8 cellular contexts compared by ENCODE assay signal in the genomic region with DNA sequence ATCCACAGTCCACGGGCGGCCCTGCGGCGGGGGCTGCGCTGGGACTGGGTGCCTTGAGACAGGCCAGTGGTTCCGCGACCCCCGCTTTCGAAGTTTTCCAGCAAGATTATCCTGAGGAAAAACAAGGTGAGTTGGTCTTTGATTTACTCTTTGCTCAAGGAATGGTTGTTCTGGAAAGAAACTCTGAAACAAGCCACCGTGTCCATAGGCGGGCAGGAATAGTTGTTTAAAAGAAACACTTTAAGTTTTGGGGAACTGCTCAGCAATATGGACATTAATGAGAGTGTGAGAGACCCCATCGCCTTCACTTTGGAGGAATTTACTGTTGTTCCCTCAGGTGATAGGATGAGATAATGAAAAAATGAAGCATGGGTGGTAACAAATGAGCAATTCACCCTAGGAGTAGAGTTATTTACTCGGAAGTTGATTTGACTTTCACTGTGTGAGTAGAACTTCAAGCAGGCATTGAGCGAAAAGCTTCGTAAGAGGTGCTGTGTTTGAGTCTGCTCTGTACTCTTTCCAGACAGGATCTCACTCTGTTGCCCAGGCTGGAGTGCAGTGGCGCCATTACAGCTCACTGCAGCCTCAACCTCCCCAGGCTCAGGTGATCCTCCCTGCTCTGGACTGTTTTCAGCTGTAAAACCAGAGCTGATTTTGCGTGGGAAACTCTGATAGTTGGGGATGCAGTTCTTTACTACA. TPM values are rescaled to one million over a fixed set of nuclear protein-coding genes. Genes with fewer than 3 reads are reported as not detected.
DNase-seq lines count a peak whose midpoint lies in the region; ATAC-seq, FAIRE-seq and TF ChIP-seq lines count a peak whose summit lies in the region.

No MANE protein-coding gene starts in this region.

- ATAC-seq in gastrocnemius medialis (peak in 1 of 2 donors; percentile 27), GM21360 (IDR thresholded peaks at IDR 0.05; ENCODE audit: unreplicated experiment) (no peak), HG02840 (IDR thresholded peaks at IDR 0.05; ENCODE audit: low FRiP score, unreplicated experiment) (no peak)

- intact Hi-C loops in gastrocnemius medialis (cut with DNase I; ENCODE audit: low total_unique reads) = loop anchor here (2.0 kb wide), 1 partner anchor 203 kb away; no protein-coding TSS in a partner anchor

- peaks cover 14% of the 10 kb centered on the region in 2 donors for H3K4me1 ChIP-seq in gastrocnemius medialis

- H3K9me3 ChIP-seq in WERI-Rb-1 (ENCODE audit: severe bottlenecking) (no peaks in the 10 kb centered on the region), iPS-18c (ENCODE audit: control insufficient read depth, insufficient read depth, low read length) (peaks cover 3% of the 10 kb centered on the region), gastrocnemius medialis (no peaks in the 10 kb centered on the region)

- H3K27ac ChIP-seq in WERI-Rb-1 (no peak overlapping the region), gastrocnemius medialis (peak overlapping the region; percentile 75 to 87 (median 83))

- H3K27me3 ChIP-seq in WERI-Rb-1 (ENCODE audit: insufficient read depth, low read depth, severe bottlenecking) = peaks cover 54% of the 10 kb centered on the region
- H3K27me3 ChIP-seq in gastrocnemius medialis = no peaks in the 10 kb centered on the region

- no peaks in the 10 kb centered on the region for H3K36me3 ChIP-seq in WERI-Rb-1
- no peaks in the 10 kb centered on the region for H3K36me3 ChIP-seq in gastrocnemius medialis

- H3K4me3 ChIP-seq in WERI-Rb-1 (ENCODE audit: low read depth, low read length) (peak overlapping the region; percentile 40), iPS-18c (ENCODE audit: insufficient read depth, low read depth, low read length) (peak overlapping the region; percentile 74), gastrocnemius medialis (peak overlapping the region; percentile 70 to 89 (median 78))

- in situ Hi-C loops in gastrocnemius medialis (cut with MboI; ENCODE audit: low sequenced_read_pairs in 4 of 4) = loop anchor here in 2 of 4 donors (10.0 kb wide), 2 partner anchors 143 to 633 kb away; no protein-coding TSS in a partner anchor

- TF ChIP-seq CTCF in WERI-Rb-1 (IDR thresholded peaks at IDR 0.05; ENCODE audit: low read depth, low read length) (no peak), gastrocnemius medialis (IDR thresholded peaks at IDR 0.05 in 4 of 5, conservative IDR thresholded peaks at IDR 0.05 in 1 of 5) (no peak)

- TF ChIP-seq POLR2A in H54 (IDR thresholded peaks at IDR 0.05; ENCODE audit: low read depth, low read length) (no peak), gastrocnemius medialis (IDR thresholded peaks at IDR 0.05) (no peak)

- FAIRE-seq in H54 (lab: Jason Lieb, UNC) = peak; percentile 90

- DNase-seq in H54 (ENCODE audit: insufficient read length, low spot score) = no peak
- no peak for DNase-seq in WERI-Rb-1
- no peak for DNase-seq in gastrocnemius medialis
- DNase-seq in GM19240 (ENCODE audit: insufficient read length, low spot score) = no peak
- no peak for DNase-seq in NCI-H1105 (lab: John Stamatoyannopoulos, UW)

RNA-seq across cellular contexts. Expression of gene DMRTA1, which starts 1.1 kb away (rescaled TPM):
- total RNA-seq in gastrocnemius medialis = 1 to 10 TPM in 1 of 4 donors, under 1 TPM in 3; 0.59 to 1.3 (median 0.71) TPM
